14 cellular contexts compared by ENCODE assay signal in the genomic region with DNA sequence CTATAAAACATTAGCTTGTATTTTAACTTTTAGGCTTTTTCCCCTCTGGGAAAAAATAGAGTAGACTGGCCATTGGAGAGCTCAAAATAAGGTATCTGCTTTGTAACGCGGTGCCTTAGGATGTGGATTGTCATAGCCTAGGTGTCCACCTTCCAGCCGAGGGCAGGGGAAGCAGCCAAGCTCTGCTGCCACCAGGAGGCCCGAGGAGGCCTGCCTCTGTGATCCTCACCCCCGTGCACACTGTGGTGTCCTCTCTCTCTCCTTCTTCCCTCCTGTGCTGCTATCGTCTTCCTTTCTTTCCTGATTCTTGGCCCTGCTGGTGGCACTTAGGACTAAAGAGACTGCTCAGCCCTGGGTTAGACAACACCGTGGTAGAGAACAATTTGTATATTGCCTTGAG. TPM values are rescaled to one million over a fixed set of nuclear protein-coding genes. Genes with fewer than 3 reads are reported as not detected.
A peak's percentile ranks its signal among the peaks of the same experiment; 100 is the strongest.
DNase-seq lines count a peak whose midpoint lies in the region; ATAC-seq and TF ChIP-seq lines count a peak whose summit lies in the region.
"Had no signal": no experiment of that assay in that cellular context is flagged by ENCODE, and none has a peak within 500 bp of the region (broad histone marks: within the 10 kb centered on the region; RNA-seq: fewer than 3 reads in every experiment).

No MANE protein-coding gene starts in this region.

- H3K36me3 Mint-ChIP-seq in activated CD4-positive, alpha-beta memory T cell treated with anti-CD3 and anti-CD28 coated beads for 36 hours = peaks cover 51% of the 10 kb centered on the region
- H3K36me3 Mint-ChIP-seq in activated CD4-positive, alpha-beta memory T cell treated with anti-CD3 and anti-CD28 coated beads, Interleukin-2, amount 10 ng/mL, durations not matched to agents 7 days and 5 days (ENCODE audit: low read depth) = peaks cover 67% of the 10 kb centered on the region
- H3K36me3 Mint-ChIP-seq in activated B cell treated with CpG ODN at 0.5 μM for 24 hours (ENCODE audit: low read depth) = peaks cover 81% of the 10 kb centered on the region
- H3K36me3 Mint-ChIP-seq in stimulated activated effector memory CD8-positive, alpha-beta T cell treated with anti-CD3 and anti-CD28 coated beads, Interleukin-12 subunit alpha, Interleukin-12 subunit beta, amount 100 ng/mL, for 72 hours = peaks cover 100% of the 10 kb centered on the region

- peak overlapping the region; percentile 18 for H3K27ac Mint-ChIP-seq in activated CD4-positive, alpha-beta memory T cell treated with anti-CD3 and anti-CD28 coated beads for 36 hours
- no peak overlapping the region for H3K27ac Mint-ChIP-seq in activated CD4-positive, alpha-beta memory T cell treated with anti-CD3 and anti-CD28 coated beads, Interleukin-2, amount 10 ng/mL, durations not matched to agents 7 days and 5 days
- H3K27ac Mint-ChIP-seq in activated B cell treated with CpG ODN at 0.5 μM for 24 hours = peak overlapping the region; percentile 47
- no peak overlapping the region for H3K27ac Mint-ChIP-seq in stimulated activated effector memory CD8-positive, alpha-beta T cell treated with anti-CD3 and anti-CD28 coated beads, Interleukin-12 subunit alpha, Interleukin-12 subunit beta, amount 100 ng/mL, for 72 hours

- intact Hi-C loops in activated CD4-positive, alpha-beta memory T cell treated with anti-CD3 and anti-CD28 coated beads for 36 hours (cut with micrococcal nuclease) = no loop called here
- intact Hi-C loops in activated B cell treated with CpG ODN at 0.5 μM for 24 hours (cut with micrococcal nuclease) = no loop called here
- intact Hi-C loops in psoas muscle (cut with DNase I) = no loop called here

- H3K4me3 Mint-ChIP-seq in activated CD4-positive, alpha-beta memory T cell treated with anti-CD3 and anti-CD28 coated beads for 36 hours = no peak overlapping the region
- H3K4me3 Mint-ChIP-seq in activated CD4-positive, alpha-beta memory T cell treated with anti-CD3 and anti-CD28 coated beads, Interleukin-2, amount 10 ng/mL, durations not matched to agents 7 days and 5 days = no peak overlapping the region
- H3K4me3 Mint-ChIP-seq in activated B cell treated with CpG ODN at 0.5 μM for 24 hours = no peak overlapping the region
- no peak overlapping the region for H3K4me3 Mint-ChIP-seq in stimulated activated effector memory CD8-positive, alpha-beta T cell treated with anti-CD3 and anti-CD28 coated beads, Interleukin-12 subunit alpha, Interleukin-12 subunit beta, amount 100 ng/mL, for 72 hours

- H3K27me3 ChIP-seq in cardiac muscle cell (no peaks in the 10 kb centered on the region), psoas muscle (ENCODE audit: insufficient read depth in 3 of 3, low read length in 2 of 3) (no peaks in the 10 kb centered on the region)
- H3K27me3 ChIP-seq: SJCRH30 had no signal

- H3K36me3 ChIP-seq in cardiac muscle cell (peaks cover 12% of the 10 kb centered on the region), psoas muscle (ENCODE audit: insufficient read depth in 1 of 2, low read depth in 1 of 2) (peaks cover 0 to 24% of the 10 kb centered on the region in 2 donors)

- H3K27ac ChIP-seq in cardiac muscle cell (peak overlapping the region; percentile 25), psoas muscle (peak overlapping the region; percentile 54)
- H3K27ac ChIP-seq: SJCRH30 had no signal

- H3K9me3 ChIP-seq in cardiac muscle cell (ENCODE audit: low read depth) = no peaks in the 10 kb centered on the region
- no peaks in the 10 kb centered on the region for H3K9me3 ChIP-seq in psoas muscle
- H3K9me3 ChIP-seq: HAP-1, SJCRH30 had no signal

- peaks cover 95% of the 10 kb centered on the region for H3K4me1 Mint-ChIP-seq in activated CD4-positive, alpha-beta memory T cell treated with anti-CD3 and anti-CD28 coated beads for 36 hours (ENCODE audit: low read depth)
- H3K4me1 Mint-ChIP-seq in activated CD4-positive, alpha-beta memory T cell treated with anti-CD3 and anti-CD28 coated beads, Interleukin-2, amount 10 ng/mL, durations not matched to agents 7 days and 5 days = peaks cover 91% of the 10 kb centered on the region
- H3K4me1 Mint-ChIP-seq in activated B cell treated with CpG ODN at 0.5 μM for 24 hours = peaks cover 90% of the 10 kb centered on the region
- peaks cover 89% of the 10 kb centered on the region for H3K4me1 Mint-ChIP-seq in stimulated activated effector memory CD8-positive, alpha-beta T cell treated with anti-CD3 and anti-CD28 coated beads, Interleukin-12 subunit alpha, Interleukin-12 subunit beta, amount 100 ng/mL, for 72 hours

- no peaks in the 10 kb centered on the region for H3K9me3 Mint-ChIP-seq in activated CD4-positive, alpha-beta memory T cell treated with anti-CD3 and anti-CD28 coated beads for 36 hours
- H3K9me3 Mint-ChIP-seq in activated CD4-positive, alpha-beta memory T cell treated with anti-CD3 and anti-CD28 coated beads, Interleukin-2, amount 10 ng/mL, durations not matched to agents 7 days and 5 days = no peaks in the 10 kb centered on the region
- H3K9me3 Mint-ChIP-seq in activated B cell treated with CpG ODN at 0.5 μM for 24 hours = no peaks in the 10 kb centered on the region
- H3K9me3 Mint-ChIP-seq in stimulated activated effector memory CD8-positive, alpha-beta T cell treated with anti-CD3 and anti-CD28 coated beads, Interleukin-12 subunit alpha, Interleukin-12 subunit beta, amount 100 ng/mL, for 72 hours = no peaks in the 10 kb centered on the region

- no peaks in the 10 kb centered on the region for H3K27me3 Mint-ChIP-seq in activated CD4-positive, alpha-beta memory T cell treated with anti-CD3 and anti-CD28 coated beads for 36 hours
- no peaks in the 10 kb centered on the region for H3K27me3 Mint-ChIP-seq in activated CD4-positive, alpha-beta memory T cell treated with anti-CD3 and anti-CD28 coated beads, Interleukin-2, amount 10 ng/mL, durations not matched to agents 7 days and 5 days
- no peaks in the 10 kb centered on the region for H3K27me3 Mint-ChIP-seq in activated B cell treated with CpG ODN at 0.5 μM for 24 hours

- TF ChIP-seq CTCF in activated B cell treated with CpG ODN at 0.5 μM for 24 hours (IDR thresholded peaks at IDR 0.05) = no peak
- TF ChIP-seq CTCF in cardiac muscle cell (IDR thresholded peaks at IDR 0.05; ENCODE audit: low read depth, low read length) = peak; percentile 23
- peak; percentile 29 for TF ChIP-seq CTCF in psoas muscle (IDR thresholded peaks at IDR 0.05)

- POLR2A ChIA-PET in activated CD4-positive, alpha-beta memory T cell treated with anti-CD3 and anti-CD28 coated beads for 36 hours (lab: Charles Lee) = no interaction called here
- POLR2A ChIA-PET in activated CD4-positive, alpha-beta memory T cell treated with anti-CD3 and anti-CD28 coated beads, Interleukin-2, amount 10 ng/mL, durations not matched to agents 7 days and 5 days (lab: Charles Lee) = interaction anchor here (0.9 to 1.9 kb wide), 2 partner anchors 10 to 57 kb away, joined by 3 to 8 read pairs; no protein-coding TSS in a partner anchor
- POLR2A ChIA-PET in activated B cell treated with CpG ODN at 0.5 μM for 24 hours (lab: Charles Lee) = interaction anchor here (2.0 kb wide), 1 partner anchor 12 kb away, joined by 8 read pairs; a partner anchor contains a TSS

- H3K4me3 ChIP-seq in cardiac muscle cell (no peak overlapping the region), psoas muscle (no peak overlapping the region)
- H3K4me3 ChIP-seq: HAP-1, SJCRH30 had no signal

- WGBS in psoas muscle, 3 donors = 18 to 41% (median 23%) methylated on average over 7 of the region's 7 CpGs

- DNase-seq in activated CD4-positive, alpha-beta memory T cell treated with anti-CD3 and anti-CD28 coated beads for 36 hours = no peak
- DNase-seq in activated CD4-positive, alpha-beta memory T cell treated with anti-CD3 and anti-CD28 coated beads, Interleukin-2, amount 10 ng/mL, durations not matched to agents 7 days and 5 days = no peak
- DNase-seq in activated B cell treated with CpG ODN at 0.5 μM for 24 hours = no peak
- DNase-seq in cardiac muscle cell (ENCODE audit: low read depth in 1 of 2, low spot score in 1 of 2) = no peak
- DNase-seq in psoas muscle = peak in 1 of 2 donors; percentile 61
- no peak for DNase-seq in stimulated activated effector memory CD8-positive, alpha-beta T cell treated with anti-CD3 and anti-CD28 coated beads, Interleukin-12 subunit alpha, Interleukin-12 subunit beta, amount 100 ng/mL, for 72 hours (ENCODE audit: low spot score in 2 of 2)
- no peak for DNase-seq in GDM1 (lab: John Stamatoyannopoulos, UW)
- no peak for DNase-seq in effector CD4-positive, alpha-beta T cell
- DNase-seq: ACHN, right cardiac atrium, SJCRH30 had no signal

- CTCF ChIA-PET in activated CD4-positive, alpha-beta memory T cell treated with anti-CD3 and anti-CD28 coated beads for 36 hours (lab: Charles Lee) = interaction anchor here (0.7 to 1.3 kb wide), 3 partner anchors 10 to 43 kb away, joined by 3 to 4 read pairs (median 3); a partner anchor contains a TSS
- CTCF ChIA-PET in activated CD4-positive, alpha-beta memory T cell treated with anti-CD3 and anti-CD28 coated beads, Interleukin-2, amount 10 ng/mL, durations not matched to agents 7 days and 5 days (lab: Charles Lee) = interaction anchor here (1.0 kb wide), 1 partner anchor 43 kb away, joined by 3 read pairs; a partner anchor contains a TSS
- CTCF ChIA-PET in activated B cell treated with CpG ODN at 0.5 μM for 24 hours (lab: Charles Lee) = no interaction called here

- ATAC-seq in activated B cell treated with CpG ODN at 0.5 μM for 24 hours (ENCODE audit: low read depth) (no peak), psoas muscle (peak; percentile 52 to 73 (median 64))
- no peak for ATAC-seq in stimulated activated effector memory CD8-positive, alpha-beta T cell treated with anti-CD3 and anti-CD28 coated beads, Interleukin-12 subunit alpha, Interleukin-12 subunit beta, amount 100 ng/mL, for 72 hours
- ATAC-seq: esophagus mucosa had no signal

- H3K4me1 ChIP-seq in cardiac muscle cell (ENCODE audit: low read depth) (peaks cover 35% of the 10 kb centered on the region), psoas muscle (peaks cover 100% of the 10 kb centered on the region)

RNA-seq across cellular contexts. Expression of a gene that starts 11.3 kb away (rescaled TPM):
- 100 to 1,000 TPM; 237 to 238 TPM for total RNA-seq in activated CD4-positive, alpha-beta memory T cell treated with anti-CD3 and anti-CD28 coated beads for 36 hours
- total RNA-seq in activated CD4-positive, alpha-beta memory T cell treated with anti-CD3 and anti-CD28 coated beads, Interleukin-2, amount 10 ng/mL, durations not matched to agents 7 days and 5 days = 100 to 1,000 TPM; 205 to 211 TPM
- total RNA-seq in activated B cell treated with CpG ODN at 0.5 μM for 24 hours = 282 and 287 TPM in 2 replicates
- 79.1 and 103 TPM in 2 replicates for total RNA-seq in cardiac muscle cell
- polyA plus RNA-seq in cardiac muscle cell = 106 and 246 TPM in 2 replicates
- 10 to 100 TPM; 73.2 to 92.2 (median 84.1) TPM for total RNA-seq in psoas muscle
- 100 to 1,000 TPM in 2 of 3 donors, 10 to 100 TPM in 1; 53.2 to 146 (median 118) TPM for polyA plus RNA-seq in psoas muscle

RNA-seq across cellular contexts. Expression of a gene that starts 43.0 kb away (rescaled TPM):
- 10 to 100 TPM; 14.5 to 16.0 TPM for total RNA-seq in activated CD4-positive, alpha-beta memory T cell treated with anti-CD3 and anti-CD28 coated beads for 36 hours
- total RNA-seq in activated CD4-positive, alpha-beta memory T cell treated with anti-CD3 and anti-CD28 coated beads, Interleukin-2, amount 10 ng/mL, durations not matched to agents 7 days and 5 days = 10 to 100 TPM; 20.6 to 20.8 TPM
- total RNA-seq in activated B cell treated with CpG ODN at 0.5 μM for 24 hours (24.8 and 25.6 TPM in 2 replicates), cardiac muscle cell (118 and 139 TPM in 2 replicates), psoas muscle (10 to 100 TPM; 47.7 to 56.0 (median 52.2) TPM)
- polyA plus RNA-seq in cardiac muscle cell (49.4 and 63.8 TPM in 2 replicates), psoas muscle (10 to 100 TPM; 32.8 to 55.6 (median 48.9) TPM)

RNA-seq across cellular contexts. Expression of a gene that starts 46.4 kb away (rescaled TPM):
- under 1 TPM; 0.73 to 1.00 TPM for total RNA-seq in activated CD4-positive, alpha-beta memory T cell treated with anti-CD3 and anti-CD28 coated beads for 36 hours
- under 1 TPM; 0.58 to 0.63 TPM for total RNA-seq in activated CD4-positive, alpha-beta memory T cell treated with anti-CD3 and anti-CD28 coated beads, Interleukin-2, amount 10 ng/mL, durations not matched to agents 7 days and 5 days
- total RNA-seq in activated B cell treated with CpG ODN at 0.5 μM for 24 hours (0.29 and 0.49 TPM in 2 replicates), cardiac muscle cell (0.33 and 1.2 TPM in 2 replicates), psoas muscle (under 1 TPM; 0.22 to 0.65 (median 0.49) TPM)
- polyA plus RNA-seq in cardiac muscle cell (0.22 and 1.2 TPM in 2 replicates), psoas muscle (under 1 TPM in 2 of 3 donors, not detected in 1; 0.27 to 0.29 TPM)
- total RNA-seq: lung microvascular endothelial cell, SJCRH30 had no signal

RNA-seq across cellular contexts. Expression of a gene that starts 57.9 kb away (rescaled TPM):
- total RNA-seq in activated CD4-positive, alpha-beta memory T cell treated with anti-CD3 and anti-CD28 coated beads for 36 hours = 10 to 100 TPM; 19.7 to 24.6 TPM
- 10 to 100 TPM; 29.7 to 33.3 TPM for total RNA-seq in activated CD4-positive, alpha-beta memory T cell treated with anti-CD3 and anti-CD28 coated beads, Interleukin-2, amount 10 ng/mL, durations not matched to agents 7 days and 5 days
- total RNA-seq in activated B cell treated with CpG ODN at 0.5 μM for 24 hours (28.6 and 32.8 TPM in 2 replicates), cardiac muscle cell (21.1 and 50.7 TPM in 2 replicates), psoas muscle (10 to 100 TPM; 15.6 to 19.3 (median 17.8) TPM)
- polyA plus RNA-seq in cardiac muscle cell (64.2 and 82.2 TPM in 2 replicates), psoas muscle (10 to 100 TPM; 10.4 to 21.6 (median 17.8) TPM)

Comparison
In these comparisons a context has a peak if more than half of its experiments do, and no peak if none do; other contexts are left out.
1. H3K27ac Mint-ChIP-seq: peak in activated CD4-positive, alpha-beta memory T cell treated with anti-CD3 and anti-CD28 coated beads for 36 hours (single experiment) and activated B cell treated with CpG ODN at 0.5 μM for 24 hours (single experiment); none in activated CD4-positive, alpha-beta memory T cell treated with anti-CD3 and anti-CD28 coated beads, Interleukin-2, amount 10 ng/mL, durations not matched to agents 7 days and 5 days (single experiment) and stimulated activated effector memory CD8-positive, alpha-beta T cell treated with anti-CD3 and anti-CD28 coated beads, Interleukin-12 subunit alpha, Interleukin-12 subunit beta, amount 100 ng/mL, for 72 hours (single experiment).
2. ATAC-seq: peak in psoas muscle (4 of 4); none in activated B cell treated with CpG ODN at 0.5 μM for 24 hours (single experiment) and stimulated activated effector memory CD8-positive, alpha-beta T cell treated with anti-CD3 and anti-CD28 coated beads, Interleukin-12 subunit alpha, Interleukin-12 subunit beta, amount 100 ng/mL, for 72 hours (single experiment).